Comparison of ENCODE assay signal across 1 cellular context in genomic region chr20:32458061-32458836, GRCh38.
TF ChIP-seq lines count a peak whose summit lies in the region.

No MANE protein-coding gene starts in this region.

TF ChIP-seq in GM23338, 12 proteins besides CTCF, POLR2A, EP300 and RAD21 (continued from another document):
- no peak for TF ChIP-seq REST (IDR thresholded peaks at IDR 0.05; ENCODE audit: unreplicated experiment)
- no peak for TF ChIP-seq JUNB (IDR thresholded peaks at IDR 0.05; ENCODE audit: unreplicated experiment)
- no peak for TF ChIP-seq STAT1 (IDR thresholded peaks at IDR 0.05; ENCODE audit: unreplicated experiment)
- TF ChIP-seq, protein P1, sequence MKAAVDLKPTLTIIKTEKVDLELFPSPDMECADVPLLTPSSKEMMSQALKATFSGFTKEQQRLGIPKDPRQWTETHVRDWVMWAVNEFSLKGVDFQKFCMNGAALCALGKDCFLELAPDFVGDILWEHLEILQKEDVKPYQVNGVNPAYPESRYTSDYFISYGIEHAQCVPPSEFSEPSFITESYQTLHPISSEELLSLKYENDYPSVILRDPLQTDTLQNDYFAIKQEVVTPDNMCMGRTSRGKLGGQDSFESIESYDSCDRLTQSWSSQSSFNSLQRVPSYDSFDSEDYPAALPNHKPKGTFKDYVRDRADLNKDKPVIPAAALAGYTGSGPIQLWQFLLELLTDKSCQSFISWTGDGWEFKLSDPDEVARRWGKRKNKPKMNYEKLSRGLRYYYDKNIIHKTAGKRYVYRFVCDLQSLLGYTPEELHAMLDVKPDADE (IDR thresholded peaks at IDR 0.05), result no peak
- no peak for TF ChIP-seq ZNF114 (CRISPR knock-in tag; IDR thresholded peaks at IDR 0.05)
- no peak for TF ChIP-seq EZH2 (IDR thresholded peaks at IDR 0.05; ENCODE audit: low read depth, unreplicated experiment)
- TF ChIP-seq EZH2phosphoT487 (IDR thresholded peaks at IDR 0.05; ENCODE audit: unreplicated experiment), result no peak
- no peak for TF ChIP-seq NANOG (IDR thresholded peaks at IDR 0.05; ENCODE audit: borderline replicate concordance)
- no peak for TF ChIP-seq POLR2AphosphoS5 (IDR thresholded peaks at IDR 0.05; ENCODE audit: low read depth)
- TF ChIP-seq ZNF331 (CRISPR knock-in tag; IDR thresholded peaks at IDR 0.05; ENCODE audit: low read depth), result no peak
